ENCODE assay signal across 1 cellular context in genomic region chr5:6169660-6170059, GRCh38.
TF ChIP-seq lines count a peak whose summit lies in the region.

No MANE protein-coding gene starts in this region.

TF ChIP-seq in HepG2, 621 proteins besides CTCF, POLR2A, EP300 and RAD21 (continued from another document):
- peak; percentile 65 for TF ChIP-seq PBX2 (CRISPR knock-in tag; IDR thresholded peaks at IDR 0.05)
- TF ChIP-seq ISL2 (CRISPR knock-in tag; IDR thresholded peaks at IDR 0.05), result peak; percentile 58; the same call in 1 of the 2 replicates
- TF ChIP-seq ZNF557 (CRISPR knock-in tag; IDR thresholded peaks at IDR 0.05), result no peak
- TF ChIP-seq HMGA1 (CRISPR knock-in tag; conservative IDR thresholded peaks at IDR 0.05), result no peak
- 0 out of 2 replicates have a peak, but pooled peaks have one; percentile 43 for TF ChIP-seq MIXL1 (CRISPR knock-in tag; IDR thresholded peaks at IDR 0.05)
- TF ChIP-seq FOXP1 (IDR thresholded peaks at IDR 0.05), result no peak
- 0 out of 2 replicates have a peak, but pooled peaks have one; percentile 8 for TF ChIP-seq FOXP1 (CRISPR knock-in tag; IDR thresholded peaks at IDR 0.05)
- TF ChIP-seq ARID3A (IDR thresholded peaks at IDR 0.05; ENCODE audit: low read depth, low read length), result peak; percentile 37; the same call in 1 of the 2 replicates
- TF ChIP-seq ATRX (CRISPR knock-in tag; IDR thresholded peaks at IDR 0.05; ENCODE audit: borderline replicate concordance), result no peak
- TF ChIP-seq AHDC1 (CRISPR knock-in tag; IDR thresholded peaks at IDR 0.05; ENCODE audit: borderline replicate concordance), result peak; percentile 58
- TF ChIP-seq TP53 (CRISPR knock-in tag; conservative IDR thresholded peaks at IDR 0.05), result no peak
- 0 out of 2 replicates have a peak, but pooled peaks have one; percentile 18 for TF ChIP-seq HDAC1 (CRISPR knock-in tag; IDR thresholded peaks at IDR 0.05)
TF ChIP-seq in HepG2: peak in this region for 10.
